ENCODE assay signal across 1 cellular context in genomic region chr16:84599528-84600202, GRCh38.
A peak's percentile ranks its signal among the peaks of the same experiment; 100 is the strongest.
TF ChIP-seq lines count a peak whose summit lies in the region.

No MANE protein-coding gene starts in this region.

TF ChIP-seq in HepG2, 621 proteins besides CTCF, POLR2A, EP300 and RAD21 (continued from another document and continues in another):
- TF ChIP-seq KIAA2018 (CRISPR knock-in tag; IDR thresholded peaks at IDR 0.05; ENCODE audit: borderline replicate concordance) (no peak), KAT7 (CRISPR knock-in tag; IDR thresholded peaks at IDR 0.05; ENCODE audit: borderline replicate concordance) (no peak), RAD51 (IDR thresholded peaks at IDR 0.05; ENCODE audit: borderline replicate concordance) (no peak), HMG20B (CRISPR knock-in tag; conservative IDR thresholded peaks at IDR 0.05) (peak; percentile 45; the same call in 1 of the 2 replicates), NCOA1 (CRISPR knock-in tag; IDR thresholded peaks at IDR 0.05) (no peak), ZFYVE20 (CRISPR knock-in tag; IDR thresholded peaks at IDR 0.05; ENCODE audit: borderline replicate concordance, low read depth) (no peak), HNRNPL (IDR thresholded peaks at IDR 0.05; ENCODE audit: low read depth, low read length) (no peak), ZNF878 (CRISPR knock-in tag; IDR thresholded peaks at IDR 0.05) (0 out of 2 replicates have a peak, but pooled peaks have one; percentile 61), ARNT2 (CRISPR knock-in tag; IDR thresholded peaks at IDR 0.05; ENCODE audit: low read depth) (0 out of 2 replicates have a peak, but pooled peaks have one; percentile 21), CSRNP2 (CRISPR knock-in tag; conservative IDR thresholded peaks at IDR 0.05; ENCODE audit: low read depth) (no peak), ZNF761 (CRISPR knock-in tag; conservative IDR thresholded peaks at IDR 0.05) (peak; percentile 65; the same call in 1 of the 2 replicates), ATRX (CRISPR knock-in tag; IDR thresholded peaks at IDR 0.05; ENCODE audit: borderline replicate concordance) (no peak), ZNF142 (CRISPR knock-in tag; IDR thresholded peaks at IDR 0.05) (no peak), BRCA1 (CRISPR knock-in tag; IDR thresholded peaks at IDR 0.05) (no peak), ZFP36L2 (CRISPR knock-in tag; IDR thresholded peaks at IDR 0.05) (no peak), ZSCAN30 (CRISPR knock-in tag; IDR thresholded peaks at IDR 0.05) (no peak), ZNF407 (CRISPR knock-in tag; IDR thresholded peaks at IDR 0.05; ENCODE audit: not compliant biosample characterization) (no peak), ZUFSP (CRISPR knock-in tag; IDR thresholded peaks at IDR 0.05; ENCODE audit: borderline replicate concordance) (no peak), ZNF354B (CRISPR knock-in tag; IDR thresholded peaks at IDR 0.05) (no peak), ZBTB20 (CRISPR knock-in tag; IDR thresholded peaks at IDR 0.05; ENCODE audit: borderline replicate concordance, low read depth) (no peak), ZNF256 (CRISPR knock-in tag; conservative IDR thresholded peaks at IDR 0.05) (no peak), ZNF652 (CRISPR knock-in tag; IDR thresholded peaks at IDR 0.05; ENCODE audit: borderline replicate concordance, low read depth) (peak; percentile 14; the same call in 1 of the 2 replicates), ZSCAN25 (CRISPR knock-in tag; IDR thresholded peaks at IDR 0.05) (no peak), SRSF9 (IDR thresholded peaks at IDR 0.05; ENCODE audit: borderline replicate concordance, insufficient read depth, low read depth, low read length, poor library complexity, severe bottlenecking) (no peak), RORA (CRISPR knock-in tag; IDR thresholded peaks at IDR 0.05) (no peak), ZNF260 (CRISPR knock-in tag; IDR thresholded peaks at IDR 0.05; ENCODE audit: borderline replicate concordance, low read depth) (no peak), ISL2 (CRISPR knock-in tag; IDR thresholded peaks at IDR 0.05) (peak; percentile 53), SIN3A (IDR thresholded peaks at IDR 0.05; ENCODE audit: borderline replicate concordance, low read depth, low read length) (no peak), MZF1 (CRISPR knock-in tag; IDR thresholded peaks at IDR 0.05; ENCODE audit: borderline replicate concordance) (no peak), XRCC5 (optimal IDR thresholded peaks at IDR 0.05; ENCODE audit: low read length) (peak; percentile 46), THYN1 (CRISPR knock-in tag; IDR thresholded peaks at IDR 0.05; ENCODE audit: borderline replicate concordance, low read depth) (peak; percentile 65; the same call in 1 of the 2 replicates)
